19 cellular contexts compared by ENCODE assay signal in genomic region chr15:69012761-69013364, GRCh38. TPM values are rescaled to one million over a fixed set of nuclear protein-coding genes. Genes with fewer than 3 reads are reported as not detected.
"Had no signal": no experiment of that assay in that cellular context is flagged by ENCODE, and none has a peak within 500 bp of the region (broad histone marks: within the 10 kb centered on the region; RNA-seq: fewer than 3 reads in every experiment).

No MANE protein-coding gene starts in this region.

- H3K27me3 ChIP-seq: heart left ventricle, ovary, thyroid gland had no signal

- ATAC-seq: heart left ventricle; left colon; naive thymus-derived CD4-positive, alpha-beta T cell; right cardiac atrium had no signal

- FAIRE-seq: frontal cortex, small intestine, urothelium cell line had no signal

- H3K4me1 ChIP-seq: heart left ventricle, suprapubic skin had no signal

- DNase-seq: heart left ventricle; hippocampal formation; left colon; mammary epithelial cell; naive thymus-derived CD4-positive, alpha-beta T cell; ovary; right cardiac atrium; small intestine; stimulated activated CD4-positive, alpha-beta T cell treated with anti-CD3 and anti-CD28 coated beads, Interleukin-2, amount 100 ng/mL, for 48 hours; stimulated activated naive CD4-positive, alpha-beta T cell treated with Interleukin-2 at 50 U/mL for 16 hours; thyroid gland had no signal

- H3K36me3 ChIP-seq: heart left ventricle, ovary, suprapubic skin, thyroid gland had no signal

- H3K9me3 Mint-ChIP-seq: type B pancreatic cell had no signal

- H3K4me3 Mint-ChIP-seq: dendritic cell treated with granulocyte-macrophage colony-stimulating factor and Interleukin-4, amounts not matched to agents 40 ng/mL and 50 ng/mL, for 4 days; naive thymus-derived CD4-positive, alpha-beta T cell; type B pancreatic cell had no signal

- H3K36me3 Mint-ChIP-seq: type B pancreatic cell had no signal

- H3K27ac ChIP-seq: heart left ventricle, ovary, suprapubic skin, thyroid gland had no signal

- H3K4me3 ChIP-seq: heart left ventricle, ovary, suprapubic skin, thyroid gland had no signal

- H3K9me3 ChIP-seq: ovary, thyroid gland had no signal

- H3K27ac Mint-ChIP-seq: dendritic cell treated with granulocyte-macrophage colony-stimulating factor and Interleukin-4, amounts not matched to agents 40 ng/mL and 50 ng/mL, for 4 days; naive thymus-derived CD4-positive, alpha-beta T cell; progenitor cell of endocrine pancreas; type B pancreatic cell had no signal

RNA-seq across cellular contexts. Expression of gene NOX5, which starts 1.6 kb away (rescaled TPM):
- total RNA-seq: mononuclear cell, progenitor cell of endocrine pancreas had no signal
- polyA plus RNA-seq: naive thymus-derived CD4-positive, alpha-beta T cell; neural cell had no signal
